In genomic region chr7:13308423-13308822, GRCh38 we compare ENCODE assay signal across 27 cellular contexts.
"Had no signal": no experiment of that assay in that cellular context is flagged by ENCODE, and none has a peak within 500 bp of the region (broad histone marks: within the 10 kb centered on the region; RNA-seq: fewer than 3 reads in every experiment).

No MANE protein-coding gene starts in this region.

- H3K4me3 ChIP-seq: stomach, suprapubic skin, testis, thoracic aorta, thyroid gland, tibial artery, tibial nerve, transverse colon, upper lobe of left lung, upper lobe of right lung, uterus, vagina had no signal

- FAIRE-seq: urothelium cell line had no signal

- H3K27me3 ChIP-seq: stomach, suprapubic skin, testis, thyroid gland, tibial artery, tibial nerve, transverse colon, upper lobe of left lung, upper lobe of right lung, uterus, vagina had no signal

- H3K4me1 ChIP-seq: suprapubic skin, testis, thyroid gland, tibial artery, tibial nerve, transverse colon, upper lobe of left lung, upper lobe of right lung, uterus, vagina had no signal

- DNase-seq: stimulated activated CD4-positive, alpha-beta T cell treated with anti-CD3 and anti-CD28 coated beads, Interleukin-2, amount 100 ng/mL, for 48 hours; stimulated activated CD4-positive, alpha-beta T cell treated with anti-CD3 and anti-CD28 coated beads, Interleukin-4, amount 100 ng/mL, for 1 hour; stimulated activated CD4-positive, alpha-beta T cell treated with anti-CD3 and anti-CD28 coated beads, Interleukin-4, amount 100 ng/mL, for 24 hours; stimulated activated CD4-positive, alpha-beta T cell treated with anti-CD3 and anti-CD28 coated beads, Interleukin-4, amount 100 ng/mL, for 4 hours; stimulated activated CD8-positive, alpha-beta memory T cell treated with anti-CD3 and anti-CD28 coated beads, Interleukin-4, amount 100 ng/mL, for 48 hours; stimulated activated naive B cell treated with anti-CD40 and anti-IgM and Interleukin-4, amounts not matched to agents 10 μg/mL and 1 μg/mL and 100 μg/mL, for 72 hours; stimulated activated naive CD4-positive, alpha-beta T cell; stimulated activated naive CD4-positive, alpha-beta T cell treated with Interleukin-2 at 50 U/mL for 16 hours; stimulated activated naive CD8-positive, alpha-beta T cell treated with anti-CD3 and anti-CD28 coated beads, Interleukin-15, amount 100 ng/mL, for 72 hours; stimulated activated naive CD8-positive, alpha-beta T cell treated with anti-CD3 and anti-CD28 coated beads, Interleukin-15, Interleukin-2, amounts not matched to agents 100 U/mL and 50 U/mL, for 24 hours; stomach; substantia nigra; testis; thyroid gland; tibial artery; transverse colon; trophoblast cell; upper lobe of left lung; upper lobe of right lung; uterus had no signal

- H3K36me3 ChIP-seq: stomach, suprapubic skin, thoracic aorta, thyroid gland, tibial artery, tibial nerve, transverse colon, upper lobe of left lung, upper lobe of right lung, uterus, vagina had no signal

- H3K27ac ChIP-seq: stomach, suprapubic skin, testis, thoracic aorta, thyroid gland, tibial artery, tibial nerve, transverse colon, upper lobe of left lung, upper lobe of right lung, uterus, vagina had no signal

- ATAC-seq: stimulated activated effector memory CD8-positive, alpha-beta T cell treated with anti-CD3 and anti-CD28 coated beads, Interleukin-12 subunit alpha, Interleukin-12 subunit beta, amount 100 ng/mL, for 72 hours; stimulated activated memory B cell treated with anti-CD40 and anti-IgM and Interleukin-4, amounts not matched to agents 10 μg/mL and 1 μg/mL and 100 μg/mL, for 72 hours; stimulated activated naive B cell treated with anti-CD40 and anti-IgM and Interleukin-4, amounts not matched to agents 10 μg/mL and 1 μg/mL and 100 μg/mL, for 72 hours; stimulated activated naive CD8-positive, alpha-beta T cell treated with anti-CD3 and anti-CD28 coated beads, Interleukin-15, amount 100 ng/mL, for 72 hours; stimulated activated naive CD8-positive, alpha-beta T cell treated with anti-CD3 and anti-CD28 coated beads, Interleukin-15, Interleukin-2, amounts not matched to agents 100 U/mL and 50 U/mL, for 24 hours; upper lobe of right lung had no signal

- H3K9me3 ChIP-seq: suprapubic skin, testis, thoracic aorta, thyroid gland, tibial artery, tibial nerve, transverse colon, upper lobe of left lung, upper lobe of right lung, uterus, vagina had no signal
